ENCODE assay signal across 8 cellular contexts in genomic region chr1:214552174-214552608, GRCh38. TPM values are rescaled to one million over a fixed set of nuclear protein-coding genes. Genes with fewer than 3 reads are reported as not detected.
A peak's percentile ranks its signal among the peaks of the same experiment; 100 is the strongest.
DNase-seq lines count a peak whose midpoint lies in the region; ATAC-seq and TF ChIP-seq lines count a peak whose summit lies in the region.

No MANE protein-coding gene starts in this region.

- H3K9ac ChIP-seq in duodenal mucosa (ENCODE audit: low read depth in 1 of 2, low read length in 2 of 2): peak overlapping the region; percentile 79 to 80

- intact Hi-C loops in vagina (cut with DNase I): loop anchor here (10.0 kb wide), 1 partner anchor 267 kb away; the partner anchor contains the start of gene SMYD2

- H3K36me3 ChIP-seq in duodenal mucosa (ENCODE audit: control insufficient read depth in 1 of 2, insufficient read depth in 2 of 2, low read length in 2 of 2) (no peaks in the 10 kb centered on the region), lung (ENCODE audit: control insufficient read depth in 2 of 2, insufficient read depth in 2 of 2, low read length in 2 of 2) (no peaks in the 10 kb centered on the region), vagina (no peaks in the 10 kb centered on the region)

- peak; percentile 67 for ATAC-seq in lung (ENCODE audit: insufficient read depth, low FRiP score)
- ATAC-seq in GM21529 (IDR thresholded peaks at IDR 0.05; ENCODE audit: unreplicated experiment): no peak
- ATAC-seq in HG03280 (IDR thresholded peaks at IDR 0.05; ENCODE audit: unreplicated experiment): no peak

- H3K4me1 ChIP-seq in duodenal mucosa (ENCODE audit: control insufficient read depth in 1 of 2, insufficient read depth in 2 of 2, low read length in 2 of 2) (peaks cover 0 to 11% of the 10 kb centered on the region in 2 donors), lung (ENCODE audit: control insufficient read depth in 2 of 2, insufficient read depth in 2 of 2, low read length in 2 of 2) (peaks cover 7 to 20% of the 10 kb centered on the region in 2 donors), vagina (peaks cover 37% of the 10 kb centered on the region)

- H3K27ac ChIP-seq in duodenal mucosa (ENCODE audit: low read depth, low read length): peak overlapping the region; percentile 77
- H3K27ac ChIP-seq in lung (ENCODE audit: low read depth in 1 of 2, low read length in 1 of 2): peak overlapping the region; percentile 99
- peak overlapping the region; percentile 98 for H3K27ac ChIP-seq in vagina

- DNase-seq in NCI-H82 (lab: John Stamatoyannopoulos, UW): peak; percentile 60
- no peak for DNase-seq in NCI-H82 treated with DMSO at 0.1 percent for 48 hours (lab: John Stamatoyannopoulos, UW; ENCODE audit: unreplicated experiment)
- peak; percentile 65 for DNase-seq in NCI-H460 (ENCODE audit: extremely low read depth, low read depth)
- peak; percentile 81 for DNase-seq in lung (ENCODE audit: low spot score)
- peak in 1 of 2 donors; percentile 89 for DNase-seq in vagina (ENCODE audit: extremely low spot score in 2 of 2)

- WGBS in lung, 2 donors: 2% methylated on average over 15 of the region's 15 CpGs

- no peak for TF ChIP-seq POLR2A in vagina (IDR thresholded peaks at IDR 0.05)

- TF ChIP-seq CTCF in lung (IDR thresholded peaks at IDR 0.05; ENCODE audit: control extremely low read depth, extremely low read depth): no peak
- TF ChIP-seq CTCF in vagina (IDR thresholded peaks at IDR 0.05): no peak

- H3K4me3 ChIP-seq in duodenal mucosa (ENCODE audit: low read depth in 1 of 2, low read length in 2 of 2) (peak overlapping the region; percentile 76 to 84), lung (peak overlapping the region; percentile 71), vagina (peak overlapping the region; percentile 55 to 90)

- H3K27me3 ChIP-seq in duodenal mucosa (ENCODE audit: control insufficient read depth in 1 of 2, insufficient read depth in 2 of 2, low read length in 2 of 2) (peaks cover 0 to 5% of the 10 kb centered on the region in 2 donors), lung (ENCODE audit: control insufficient read depth, insufficient read depth) (no peaks in the 10 kb centered on the region), vagina (no peaks in the 10 kb centered on the region)

- H3K9me3 ChIP-seq in duodenal mucosa (ENCODE audit: control insufficient read depth in 1 of 2, low read length in 2 of 2) (no peaks in the 10 kb centered on the region), lung (ENCODE audit: control insufficient read depth in 2 of 2, insufficient read depth in 1 of 2, low read length in 1 of 2) (no peaks in the 10 kb centered on the region), vagina (no peaks in the 10 kb centered on the region)

RNA-seq across cellular contexts. Expression of gene PTPN14, which starts 0.8 kb away (rescaled TPM):
- 58.3 and 59.1 TPM in 2 replicates for total RNA-seq in NCI-H460 (2014; rRNA removed; shearing (Covaris generic))
- 17.8 and 23.0 TPM in 2 replicates for polyA plus RNA-seq in NCI-H460 (2014; cell fraction: nucleus; rRNA removed)
- total RNA-seq in lung (10 to 100 TPM; 26.0 to 43.2 TPM), vagina (24.3 TPM)
- polyA plus RNA-seq in lung: 1 to 10 TPM; 4.4 to 4.5 TPM

RNA-seq across cellular contexts. Expression of gene CENPF, which starts 50.8 kb away (rescaled TPM):
- total RNA-seq in NCI-H460 (2014; rRNA removed; shearing (Covaris generic)): 70.5 and 103 TPM in 2 replicates
- polyA plus RNA-seq in NCI-H460 (2014; cell fraction: nucleus; rRNA removed): 109 and 121 TPM in 2 replicates
- total RNA-seq in lung (1 to 10 TPM; 2.0 to 9.7 TPM), vagina (6.4 TPM)
- 1 to 10 TPM; 1.2 to 1.8 TPM for polyA plus RNA-seq in lung
